Comparison of ENCODE assay signal across 16 cellular contexts in genomic region chr11:72036687-72037086, GRCh38. TPM values are rescaled to one million over a fixed set of nuclear protein-coding genes. Genes with fewer than 3 reads are reported as not detected.
DNase-seq lines count a peak whose midpoint lies in the region; ATAC-seq and TF ChIP-seq lines count a peak whose summit lies in the region.
"Had no signal": no experiment of that assay in that cellular context is flagged by ENCODE, and none has a peak within 500 bp of the region (broad histone marks: within the 10 kb centered on the region; RNA-seq: fewer than 3 reads in every experiment).

No MANE protein-coding gene starts in this region.

- H3K27me3 Mint-ChIP-seq in T-cell (no peaks in the 10 kb centered on the region), immature natural killer cell (ENCODE audit: low read depth in 3 of 3) (peaks cover 0 to 2% (median 0%) of the 10 kb centered on the region in 3 donors)
- H3K27me3 Mint-ChIP-seq: effector memory CD8-positive, alpha-beta T cell had no signal

- H3K9me3 Mint-ChIP-seq in T-cell (no peaks in the 10 kb centered on the region), immature natural killer cell (no peaks in the 10 kb centered on the region)
- H3K9me3 Mint-ChIP-seq: activated T-cell treated with anti-CD3 and anti-CD28 coated beads, Interleukin-2, amount 50 U/mL, for 4 hours; effector memory CD8-positive, alpha-beta T cell had no signal

- peaks cover 89% of the 10 kb centered on the region for H3K4me1 ChIP-seq in left ventricle myocardium inferior
- peaks cover 85% of the 10 kb centered on the region for H3K4me1 ChIP-seq in vagina

- no peak for ATAC-seq in T-cell (replicated peaks in 1 of 4)
- ATAC-seq: activated T-cell treated with anti-CD3 and anti-CD28 coated beads, Interleukin-2, amount 50 U/mL, for 4 hours; body of pancreas; effector memory CD8-positive, alpha-beta T cell; SK-N-SH treated with all-trans-retinoic acid at 6 μM for 48 hours had no signal

- peak overlapping the region; percentile 19 for H3K27ac ChIP-seq in left ventricle myocardium inferior (replicated peaks)
- H3K27ac ChIP-seq in vagina, result peak overlapping the region; percentile 39

- TF ChIP-seq CTCF in left ventricle myocardium inferior (IDR thresholded peaks at IDR 0.05; ENCODE audit: borderline replicate concordance) (no peak), vagina (IDR thresholded peaks at IDR 0.05) (no peak)

- H3K4me3 Mint-ChIP-seq in T-cell, result peak overlapping the region in 1 of 3 donors; percentile 18
- no peak overlapping the region for H3K4me3 Mint-ChIP-seq in immature natural killer cell
- H3K4me3 Mint-ChIP-seq: activated T-cell treated with anti-CD3 and anti-CD28 coated beads, Interleukin-2, amount 50 U/mL, for 4 hours had no signal

- H3K27me3 ChIP-seq in left ventricle myocardium inferior (ENCODE audit: low read depth) (no peaks in the 10 kb centered on the region), vagina (no peaks in the 10 kb centered on the region)
- H3K27me3 ChIP-seq: body of pancreas had no signal

- H3K27ac Mint-ChIP-seq in T-cell, result peak overlapping the region; percentile 40 to 42
- peak overlapping the region; percentile 55 to 80 (median 71) for H3K27ac Mint-ChIP-seq in immature natural killer cell

- H3K4me1 Mint-ChIP-seq in T-cell (peaks cover 36 to 41% (median 38%) of the 10 kb centered on the region in 3 donors), immature natural killer cell (peaks cover 12 to 18% of the 10 kb centered on the region in 2 donors)

- POLR2A ChIA-PET in T-cell (lab: Charles Lee), result no interaction called here

- H3K9me3 ChIP-seq in left ventricle myocardium inferior (replicated peaks), result no peaks in the 10 kb centered on the region
- H3K9me3 ChIP-seq in vagina, result no peaks in the 10 kb centered on the region
- H3K9me3 ChIP-seq: body of pancreas had no signal

- CTCF ChIA-PET in T-cell (lab: Charles Lee), result interaction anchor here in 1 of 2 donors (1.0 kb wide), 1 partner anchor 12 kb away, joined by 9 read pairs; no protein-coding TSS in a partner anchor

- DNase-seq in left ventricle myocardium inferior, result no peak
- no peak for DNase-seq in cardiac septum (ENCODE audit: low spot score)
- no peak for DNase-seq in T-cell
- no peak for DNase-seq in immature natural killer cell
- no peak for DNase-seq in vagina (ENCODE audit: extremely low spot score in 2 of 2)
- no peak for DNase-seq in SW480 (ENCODE audit: low spot score)
- no peak for DNase-seq in NCI-H1417 treated with DMSO at 0.1 percent for 48 hours (lab: John Stamatoyannopoulos, UW)
- DNase-seq in 8988T, result no peak
- DNase-seq: activated CD4-positive, CD25-positive, alpha-beta regulatory T cell; activated T-cell treated with anti-CD3 and anti-CD28 coated beads, Interleukin-2, amount 50 U/mL, for 4 hours; body of pancreas; effector memory CD8-positive, alpha-beta T cell; foreskin fibroblast; mesenchymal stem cell had no signal

- H3K4me3 ChIP-seq in left ventricle myocardium inferior (peak overlapping the region; percentile 2), vagina (no peak overlapping the region)
- H3K4me3 ChIP-seq: body of pancreas, smooth muscle cell had no signal

- H3K36me3 ChIP-seq in left ventricle myocardium inferior, result peaks cover 35% of the 10 kb centered on the region
- H3K36me3 ChIP-seq in vagina, result peaks cover 3 to 28% of the 10 kb centered on the region in 2 donors

- intact Hi-C loops in left ventricle myocardium inferior (cut with micrococcal nuclease), result no loop called here
- intact Hi-C loops in cardiac septum (cut with DNase I), result no loop called here
- intact Hi-C loops in vagina (cut with DNase I), result no loop called here

- H3K36me3 Mint-ChIP-seq in T-cell, result peaks cover 17% of the 10 kb centered on the region
- peaks cover 0 to 8% (median 7%) of the 10 kb centered on the region in 3 donors for H3K36me3 Mint-ChIP-seq in immature natural killer cell

- no peak for TF ChIP-seq POLR2A in vagina (IDR thresholded peaks at IDR 0.05)

RNA-seq across cellular contexts. Expression of gene IL18BP, which starts 38.0 kb away (rescaled TPM):
- total RNA-seq in left ventricle myocardium inferior (4.9 TPM), cardiac septum (6.2 TPM), T-cell (10 to 100 TPM; 18.4 to 29.2 (median 22.4) TPM), vagina (2.7 TPM)
- polyA plus RNA-seq in immature natural killer cell, result 10 to 100 TPM in 1 of 3 donors, 1 to 10 TPM in 2; 6.0 to 22.6 (median 8.6) TPM

RNA-seq across cellular contexts. Expression of gene NUMA1, which starts 43.7 kb away (rescaled TPM):
- total RNA-seq in left ventricle myocardium inferior (82.5 TPM), cardiac septum (86.0 TPM), T-cell (100 to 1,000 TPM; 237 to 386 (median 343) TPM), vagina (314 TPM)
- polyA plus RNA-seq in immature natural killer cell, result 10 to 100 TPM in 2 of 3 donors, 1 to 10 TPM in 1; 2.7 to 92.5 (median 10.5) TPM

RNA-seq across cellular contexts. Expression of gene LRRC51, which starts 44.0 kb away (rescaled TPM):
- total RNA-seq in left ventricle myocardium inferior, result 3.5 TPM
- total RNA-seq in cardiac septum, result 4.2 TPM
- 1 to 10 TPM; 2.5 to 5.1 (median 3.7) TPM for total RNA-seq in T-cell
- polyA plus RNA-seq in immature natural killer cell, result 1 to 10 TPM in 2 of 3 donors, not detected in 1; 3.4 to 4.7 TPM
- 5.6 TPM for total RNA-seq in vagina
